Comparison of ENCODE assay signal across 1 cellular context in genomic region chr16:87391950-87392822, GRCh38.
TF ChIP-seq lines count a peak whose summit lies in the region.

MAP1LC3B (plus strand) TSS chr16:87392336; CDS start chr16:87392428, 92 bp downstream.

TF ChIP-seq in GM12878, 131 proteins besides CTCF, POLR2A, EP300 and RAD21 (continued from another document and continues in another):
- TF ChIP-seq, protein P1, sequence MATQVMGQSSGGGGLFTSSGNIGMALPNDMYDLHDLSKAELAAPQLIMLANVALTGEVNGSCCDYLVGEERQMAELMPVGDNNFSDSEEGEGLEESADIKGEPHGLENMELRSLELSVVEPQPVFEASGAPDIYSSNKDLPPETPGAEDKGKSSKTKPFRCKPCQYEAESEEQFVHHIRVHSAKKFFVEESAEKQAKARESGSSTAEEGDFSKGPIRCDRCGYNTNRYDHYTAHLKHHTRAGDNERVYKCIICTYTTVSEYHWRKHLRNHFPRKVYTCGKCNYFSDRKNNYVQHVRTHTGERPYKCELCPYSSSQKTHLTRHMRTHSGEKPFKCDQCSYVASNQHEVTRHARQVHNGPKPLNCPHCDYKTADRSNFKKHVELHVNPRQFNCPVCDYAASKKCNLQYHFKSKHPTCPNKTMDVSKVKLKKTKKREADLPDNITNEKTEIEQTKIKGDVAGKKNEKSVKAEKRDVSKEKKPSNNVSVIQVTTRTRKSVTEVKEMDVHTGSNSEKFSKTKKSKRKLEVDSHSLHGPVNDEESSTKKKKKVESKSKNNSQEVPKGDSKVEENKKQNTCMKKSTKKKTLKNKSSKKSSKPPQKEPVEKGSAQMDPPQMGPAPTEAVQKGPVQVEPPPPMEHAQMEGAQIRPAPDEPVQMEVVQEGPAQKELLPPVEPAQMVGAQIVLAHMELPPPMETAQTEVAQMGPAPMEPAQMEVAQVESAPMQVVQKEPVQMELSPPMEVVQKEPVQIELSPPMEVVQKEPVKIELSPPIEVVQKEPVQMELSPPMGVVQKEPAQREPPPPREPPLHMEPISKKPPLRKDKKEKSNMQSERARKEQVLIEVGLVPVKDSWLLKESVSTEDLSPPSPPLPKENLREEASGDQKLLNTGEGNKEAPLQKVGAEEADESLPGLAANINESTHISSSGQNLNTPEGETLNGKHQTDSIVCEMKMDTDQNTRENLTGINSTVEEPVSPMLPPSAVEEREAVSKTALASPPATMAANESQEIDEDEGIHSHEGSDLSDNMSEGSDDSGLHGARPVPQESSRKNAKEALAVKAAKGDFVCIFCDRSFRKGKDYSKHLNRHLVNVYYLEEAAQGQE (IDR thresholded peaks at IDR 0.05; ENCODE audit: low read depth, low read length) = no peak
- TF ChIP-seq KDM1A (IDR thresholded peaks at IDR 0.05; ENCODE audit: borderline replicate concordance) (no peak), ZZZ3 (IDR thresholded peaks at IDR 0.05; ENCODE audit: control insufficient read depth, insufficient read length, low read depth) (no peak), FOS (IDR thresholded peaks at IDR 0.05; ENCODE audit: borderline replicate concordance, extremely low read depth, insufficient read length) (no peak), SMAD1 (IDR thresholded peaks at IDR 0.05; ENCODE audit: low read depth, partially characterized antibody) (no peak), EED (IDR thresholded peaks at IDR 0.05; ENCODE audit: low read depth) (no peak), WRNIP1 (IDR thresholded peaks at IDR 0.05; ENCODE audit: borderline replicate concordance, low read depth, low read length) (no peak), LARP7 (IDR thresholded peaks at IDR 0.05) (peak; percentile 66; the same call in 1 of the 2 replicates), EZH2 (IDR thresholded peaks at IDR 0.05; ENCODE audit: borderline replicate concordance, control insufficient read depth, low read depth, low read length) (no peak), SPI1 (IDR thresholded peaks at IDR 0.05; ENCODE audit: borderline replicate concordance, insufficient read depth, low read depth, low read length) (peak; percentile 44; the same call in 1 of the 2 replicates), NR2C1 (IDR thresholded peaks at IDR 0.05) (peak; percentile 94), ZNF207 (IDR thresholded peaks at IDR 0.05; ENCODE audit: borderline replicate concordance) (peak; percentile 94), SP1 (IDR thresholded peaks at IDR 0.05; ENCODE audit: low read depth, low read length) (peak; percentile 93), ZBTB40 (IDR thresholded peaks at IDR 0.05; ENCODE audit: borderline replicate concordance) (no peak), CUX1 (IDR thresholded peaks at IDR 0.05; ENCODE audit: insufficient replicate concordance, low read depth, low read length) (no peak), NBN (IDR thresholded peaks at IDR 0.05) (no peak), SREBF2 (IDR thresholded peaks at IDR 0.05; ENCODE audit: low read length) (no peak), BACH1 (IDR thresholded peaks at IDR 0.05; ENCODE audit: borderline replicate concordance) (peak; percentile 66), BCL11A (IDR thresholded peaks at IDR 0.05; ENCODE audit: low read depth, low read length) (no peak), POU2F2 (IDR thresholded peaks at IDR 0.05; ENCODE audit: borderline replicate concordance, low read depth, low read length) (no peak), CHD1 (IDR thresholded peaks at IDR 0.05; ENCODE audit: low read depth, low read length) (no peak), EGR1 (IDR thresholded peaks at IDR 0.05; ENCODE audit: borderline replicate concordance in 1 of 2, low read depth in 2 of 2, low read length in 2 of 2) (peak; percentile 53 to 79), GABPA (IDR thresholded peaks at IDR 0.05; ENCODE audit: low read depth) (no peak), RBBP5 (conservative IDR thresholded peaks at IDR 0.05) (no peak), KLF5 (IDR thresholded peaks at IDR 0.05; ENCODE audit: partially characterized antibody) (peak; percentile 93), ZSCAN29 (IDR thresholded peaks at IDR 0.05) (0 out of 2 replicates have a peak, but pooled peaks have one; percentile 39)
- TF ChIP-seq, protein P2, sequence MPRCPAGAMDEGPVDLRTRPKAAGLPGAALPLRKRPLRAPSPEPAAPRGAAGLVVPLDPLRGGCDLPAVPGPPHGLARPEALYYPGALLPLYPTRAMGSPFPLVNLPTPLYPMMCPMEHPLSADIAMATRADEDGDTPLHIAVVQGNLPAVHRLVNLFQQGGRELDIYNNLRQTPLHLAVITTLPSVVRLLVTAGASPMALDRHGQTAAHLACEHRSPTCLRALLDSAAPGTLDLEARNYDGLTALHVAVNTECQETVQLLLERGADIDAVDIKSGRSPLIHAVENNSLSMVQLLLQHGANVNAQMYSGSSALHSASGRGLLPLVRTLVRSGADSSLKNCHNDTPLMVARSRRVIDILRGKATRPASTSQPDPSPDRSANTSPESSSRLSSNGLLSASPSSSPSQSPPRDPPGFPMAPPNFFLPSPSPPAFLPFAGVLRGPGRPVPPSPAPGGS (IDR thresholded peaks at IDR 0.05; ENCODE audit: borderline replicate concordance, insufficient read depth, low read depth, low read length, poor library complexity, severe bottlenecking) = no peak
- TF ChIP-seq, protein P3, sequence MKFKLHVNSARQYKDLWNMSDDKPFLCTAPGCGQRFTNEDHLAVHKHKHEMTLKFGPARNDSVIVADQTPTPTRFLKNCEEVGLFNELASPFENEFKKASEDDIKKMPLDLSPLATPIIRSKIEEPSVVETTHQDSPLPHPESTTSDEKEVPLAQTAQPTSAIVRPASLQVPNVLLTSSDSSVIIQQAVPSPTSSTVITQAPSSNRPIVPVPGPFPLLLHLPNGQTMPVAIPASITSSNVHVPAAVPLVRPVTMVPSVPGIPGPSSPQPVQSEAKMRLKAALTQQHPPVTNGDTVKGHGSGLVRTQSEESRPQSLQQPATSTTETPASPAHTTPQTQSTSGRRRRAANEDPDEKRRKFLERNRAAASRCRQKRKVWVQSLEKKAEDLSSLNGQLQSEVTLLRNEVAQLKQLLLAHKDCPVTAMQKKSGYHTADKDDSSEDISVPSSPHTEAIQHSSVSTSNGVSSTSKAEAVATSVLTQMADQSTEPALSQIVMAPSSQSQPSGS (IDR thresholded peaks at IDR 0.05; ENCODE audit: low read length) = no peak
- TF ChIP-seq, protein P4, sequence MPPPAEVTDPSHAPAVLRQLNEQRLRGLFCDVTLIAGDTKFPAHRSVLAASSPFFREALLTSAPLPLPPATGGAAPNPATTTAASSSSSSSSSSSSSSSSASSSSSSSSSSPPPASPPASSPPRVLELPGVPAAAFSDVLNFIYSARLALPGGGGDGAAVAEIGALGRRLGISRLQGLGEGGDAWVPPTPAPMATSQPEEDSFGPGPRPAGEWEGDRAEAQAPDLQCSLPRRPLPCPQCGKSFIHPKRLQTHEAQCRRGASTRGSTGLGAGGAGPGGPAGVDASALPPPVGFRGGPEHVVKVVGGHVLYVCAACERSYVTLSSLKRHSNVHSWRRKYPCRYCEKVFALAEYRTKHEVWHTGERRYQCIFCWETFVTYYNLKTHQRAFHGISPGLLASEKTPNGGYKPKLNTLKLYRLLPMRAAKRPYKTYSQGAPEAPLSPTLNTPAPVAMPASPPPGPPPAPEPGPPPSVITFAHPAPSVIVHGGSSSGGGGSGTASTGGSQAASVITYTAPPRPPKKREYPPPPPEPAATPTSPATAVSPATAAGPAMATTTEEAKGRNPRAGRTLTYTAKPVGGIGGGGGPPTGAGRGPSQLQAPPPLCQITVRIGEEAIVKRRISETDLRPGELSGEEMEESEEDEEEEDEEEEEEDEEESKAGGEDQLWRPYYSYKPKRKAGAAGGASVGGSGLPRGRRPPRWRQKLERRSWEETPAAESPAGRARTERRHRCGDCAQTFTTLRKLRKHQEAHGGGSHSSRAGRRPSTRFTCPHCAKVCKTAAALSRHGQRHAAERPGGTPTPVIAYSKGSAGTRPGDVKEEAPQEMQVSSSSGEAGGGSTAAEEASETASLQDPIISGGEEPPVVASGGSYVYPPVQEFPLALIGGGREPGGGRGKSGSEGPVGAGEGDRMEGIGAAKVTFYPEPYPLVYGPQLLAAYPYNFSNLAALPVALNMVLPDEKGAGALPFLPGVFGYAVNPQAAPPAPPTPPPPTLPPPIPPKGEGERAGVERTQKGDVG (CRISPR knock-in tag; IDR thresholded peaks at IDR 0.05) = no peak
- TF ChIP-seq, protein P5, sequence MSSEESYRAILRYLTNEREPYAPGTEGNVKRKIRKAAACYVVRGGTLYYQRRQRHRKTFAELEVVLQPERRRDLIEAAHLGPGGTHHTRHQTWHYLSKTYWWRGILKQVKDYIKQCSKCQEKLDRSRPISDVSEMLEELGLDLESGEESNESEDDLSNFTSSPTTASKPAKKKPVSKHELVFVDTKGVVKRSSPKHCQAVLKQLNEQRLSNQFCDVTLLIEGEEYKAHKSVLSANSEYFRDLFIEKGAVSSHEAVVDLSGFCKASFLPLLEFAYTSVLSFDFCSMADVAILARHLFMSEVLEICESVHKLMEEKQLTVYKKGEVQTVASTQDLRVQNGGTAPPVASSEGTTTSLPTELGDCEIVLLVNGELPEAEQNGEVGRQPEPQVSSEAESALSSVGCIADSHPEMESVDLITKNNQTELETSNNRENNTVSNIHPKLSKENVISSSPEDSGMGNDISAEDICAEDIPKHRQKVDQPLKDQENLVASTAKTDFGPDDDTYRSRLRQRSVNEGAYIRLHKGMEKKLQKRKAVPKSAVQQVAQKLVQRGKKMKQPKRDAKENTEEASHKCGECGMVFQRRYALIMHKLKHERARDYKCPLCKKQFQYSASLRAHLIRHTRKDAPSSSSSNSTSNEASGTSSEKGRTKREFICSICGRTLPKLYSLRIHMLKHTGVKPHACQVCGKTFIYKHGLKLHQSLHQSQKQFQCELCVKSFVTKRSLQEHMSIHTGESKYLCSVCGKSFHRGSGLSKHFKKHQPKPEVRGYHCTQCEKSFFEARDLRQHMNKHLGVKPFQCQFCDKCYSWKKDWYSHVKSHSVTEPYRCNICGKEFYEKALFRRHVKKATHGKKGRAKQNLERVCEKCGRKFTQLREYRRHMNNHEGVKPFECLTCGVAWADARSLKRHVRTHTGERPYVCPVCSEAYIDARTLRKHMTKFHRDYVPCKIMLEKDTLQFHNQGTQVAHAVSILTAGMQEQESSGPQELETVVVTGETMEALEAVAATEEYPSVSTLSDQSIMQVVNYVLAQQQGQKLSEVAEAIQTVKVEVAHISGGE (CRISPR knock-in tag; IDR thresholded peaks at IDR 0.05) = no peak
